12 cellular contexts compared by ENCODE assay signal in the genomic region with DNA sequence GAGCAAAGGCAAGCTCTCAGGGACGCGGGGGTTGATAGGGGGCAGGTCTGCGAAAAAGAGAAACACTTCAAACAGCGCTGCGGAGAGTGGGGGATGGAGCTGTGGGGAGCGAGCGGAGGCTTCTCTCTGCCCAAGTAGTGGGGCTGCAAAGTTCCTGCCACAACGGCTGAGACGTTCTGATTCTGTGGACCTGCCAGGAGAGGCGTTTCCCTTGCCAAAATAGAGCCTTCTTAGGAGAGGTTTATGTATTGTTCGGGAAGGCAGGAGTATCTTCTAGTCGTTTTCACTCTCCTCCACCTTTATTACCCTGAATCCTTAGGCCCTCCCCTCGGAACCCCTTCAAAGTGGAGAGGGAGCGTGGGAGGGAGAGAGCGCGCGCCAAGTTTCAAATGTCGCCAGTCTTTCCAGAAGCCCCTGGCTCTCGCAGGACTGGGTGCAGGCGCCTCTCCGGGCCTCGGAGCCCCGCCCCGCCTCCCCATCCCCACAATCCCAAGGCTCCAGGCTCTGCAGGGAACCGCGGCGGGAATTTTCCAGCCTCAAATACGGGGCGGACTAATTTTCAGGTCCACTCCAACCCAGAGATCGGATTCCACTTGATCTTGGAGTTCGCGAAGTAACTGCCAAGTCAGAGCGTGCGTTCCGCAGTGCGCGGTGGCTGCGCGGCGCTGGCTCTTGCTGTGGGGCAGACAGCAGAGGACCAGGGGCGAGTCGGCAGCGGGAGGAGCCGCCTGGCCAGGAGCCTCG. TPM values are rescaled to one million over a fixed set of nuclear protein-coding genes. Genes with fewer than 3 reads are reported as not detected.
A peak's percentile ranks its signal among the peaks of the same experiment; 100 is the strongest.
DNase-seq lines count a peak whose midpoint lies in the region; ATAC-seq and TF ChIP-seq lines count a peak whose summit lies in the region.
"Had no signal": no experiment of that assay in that cellular context is flagged by ENCODE, and none has a peak within 500 bp of the region (broad histone marks: within the 10 kb centered on the region; RNA-seq: fewer than 3 reads in every experiment).

No MANE protein-coding gene starts in this region.

- peaks cover 93% of the 10 kb centered on the region for H3K27me3 Mint-ChIP-seq in WTC11 (ENCODE audit: low read depth)

- no peak overlapping the region for H3K27ac ChIP-seq in iPS DF 6.9 (ENCODE audit: low read length)
- H3K27ac ChIP-seq in breast epithelium: no peak overlapping the region
- H3K27ac ChIP-seq: epithelial cell of prostate, upper lobe of left lung had no signal

- CTCF ChIA-PET in WTC11 (lab: Charles Lee): no interaction called here

- intact Hi-C loops in sciatic nerve (cut with DNase I) (no loop called here), breast epithelium (cut with DNase I; ENCODE audit: low total_unique reads) (no loop called here)

- peak overlapping the region; percentile 43; the same call in 1 of the 2 replicates for H3K4me3 ChIP-seq in iPS DF 6.9 (ENCODE audit: low read length)
- peak overlapping the region in 1 of 3 donors; percentile 47 for H3K4me3 ChIP-seq in breast epithelium

- H3K36me3 ChIP-seq in iPS DF 6.9 (ENCODE audit: control insufficient read depth, insufficient read depth, low read length) (no peaks in the 10 kb centered on the region), breast epithelium (no peaks in the 10 kb centered on the region)
- H3K36me3 ChIP-seq: upper lobe of left lung had no signal

- ATAC-seq in HG02759 (IDR thresholded peaks at IDR 0.05; ENCODE audit: unreplicated experiment) (peak; percentile 20), WTC11 (peak; percentile 29), HG02763 (IDR thresholded peaks at IDR 0.05; ENCODE audit: unreplicated experiment) (no peak), sciatic nerve (no peak)

- TF ChIP-seq POLR2A in breast epithelium (IDR thresholded peaks at IDR 0.05): no peak

- DNase-seq in WTC11 (ENCODE audit: low spot score) (peak; percentile 69), iPS DF 6.9 (ENCODE audit: low read depth, low spot score) (no peak), retina (peak; percentile 76), sciatic nerve (ENCODE audit: low spot score) (no peak), breast epithelium (ENCODE audit: low spot score in 2 of 2) (no peak)
- DNase-seq in stimulated activated CD4-positive, alpha-beta T cell treated with anti-CD3 and anti-CD28 coated beads, Interleukin-2, amount 100 ng/mL, for 24 hours: no peak
- DNase-seq: activated B cell treated with CpG ODN at 0.5 μM for 24 hours, NCI-H1436 treated with DMSO at 0.1 percent for 48 hours had no signal

- peaks cover 35% of the 10 kb centered on the region for H3K27me3 ChIP-seq in iPS DF 6.9 (ENCODE audit: control insufficient read depth, insufficient read depth, low read length)
- peaks cover 14 to 69% of the 10 kb centered on the region in 2 donors for H3K27me3 ChIP-seq in breast epithelium

- H3K4me1 Mint-ChIP-seq in WTC11: peaks cover 43% of the 10 kb centered on the region

- no peaks in the 10 kb centered on the region for H3K9me3 Mint-ChIP-seq in WTC11

- no peaks in the 10 kb centered on the region for H3K36me3 Mint-ChIP-seq in WTC11

- H3K4me3 Mint-ChIP-seq in WTC11: peak overlapping the region; percentile 88
- H3K4me3 Mint-ChIP-seq: activated B cell treated with CpG ODN at 0.5 μM for 24 hours had no signal

- H3K9me3 ChIP-seq in iPS DF 6.9 (ENCODE audit: control insufficient read depth, insufficient read depth, low read length): no peaks in the 10 kb centered on the region
- H3K9me3 ChIP-seq in breast epithelium: no peaks in the 10 kb centered on the region
- H3K9me3 ChIP-seq: upper lobe of left lung had no signal

- no peak overlapping the region for H3K27ac Mint-ChIP-seq in WTC11
- H3K27ac Mint-ChIP-seq: activated B cell treated with CpG ODN at 0.5 μM for 24 hours had no signal

- TF ChIP-seq CTCF in WTC11 (IDR thresholded peaks at IDR 0.05) (no peak), breast epithelium (IDR thresholded peaks at IDR 0.05) (no peak)

- WGBS in iPS DF 6.9 (ENCODE audit: insufficient coverage, insufficient read length): no CpG with 5 or more reads among the region's 45 CpGs

- H3K4me1 ChIP-seq in iPS DF 6.9 (ENCODE audit: control insufficient read depth, insufficient read depth, low read length) (peaks cover 5% of the 10 kb centered on the region; the same call in 1 of the 2 replicates), breast epithelium (no peaks in the 10 kb centered on the region)

- POLR2A ChIA-PET in WTC11 (lab: Charles Lee): interaction anchor here (1.1 kb wide), 1 partner anchor 18 kb away, joined by 3 read pairs; no protein-coding TSS in a partner anchor

TF ChIP-seq in WTC11, 78 proteins besides CTCF, POLR2A, EP300 and RAD21:
- TF ChIP-seq, protein P1, sequence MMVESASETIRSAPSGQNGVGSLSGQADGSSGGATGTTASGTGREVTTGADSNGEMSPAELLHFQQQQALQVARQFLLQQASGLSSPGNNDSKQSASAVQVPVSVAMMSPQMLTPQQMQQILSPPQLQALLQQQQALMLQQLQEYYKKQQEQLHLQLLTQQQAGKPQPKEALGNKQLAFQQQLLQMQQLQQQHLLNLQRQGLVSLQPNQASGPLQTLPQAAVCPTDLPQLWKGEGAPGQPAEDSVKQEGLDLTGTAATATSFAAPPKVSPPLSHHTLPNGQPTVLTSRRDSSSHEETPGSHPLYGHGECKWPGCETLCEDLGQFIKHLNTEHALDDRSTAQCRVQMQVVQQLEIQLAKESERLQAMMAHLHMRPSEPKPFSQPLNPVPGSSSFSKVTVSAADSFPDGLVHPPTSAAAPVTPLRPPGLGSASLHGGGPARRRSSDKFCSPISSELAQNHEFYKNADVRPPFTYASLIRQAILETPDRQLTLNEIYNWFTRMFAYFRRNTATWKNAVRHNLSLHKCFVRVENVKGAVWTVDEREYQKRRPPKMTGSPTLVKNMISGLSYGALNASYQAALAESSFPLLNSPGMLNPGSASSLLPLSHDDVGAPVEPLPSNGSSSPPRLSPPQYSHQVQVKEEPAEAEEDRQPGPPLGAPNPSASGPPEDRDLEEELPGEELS (CRISPR knock-in tag; IDR thresholded peaks at IDR 0.05): no peak
- TF ChIP-seq TCF7 (CRISPR knock-in tag; IDR thresholded peaks at IDR 0.05; ENCODE audit: low read depth) (no peak), HMGA2 (CRISPR knock-in tag; IDR thresholded peaks at IDR 0.05) (no peak), TEAD4 (CRISPR knock-in tag; IDR thresholded peaks at IDR 0.05) (no peak), ZNF671 (CRISPR knock-in tag; IDR thresholded peaks at IDR 0.05) (no peak)
- TF ChIP-seq, protein P2, sequence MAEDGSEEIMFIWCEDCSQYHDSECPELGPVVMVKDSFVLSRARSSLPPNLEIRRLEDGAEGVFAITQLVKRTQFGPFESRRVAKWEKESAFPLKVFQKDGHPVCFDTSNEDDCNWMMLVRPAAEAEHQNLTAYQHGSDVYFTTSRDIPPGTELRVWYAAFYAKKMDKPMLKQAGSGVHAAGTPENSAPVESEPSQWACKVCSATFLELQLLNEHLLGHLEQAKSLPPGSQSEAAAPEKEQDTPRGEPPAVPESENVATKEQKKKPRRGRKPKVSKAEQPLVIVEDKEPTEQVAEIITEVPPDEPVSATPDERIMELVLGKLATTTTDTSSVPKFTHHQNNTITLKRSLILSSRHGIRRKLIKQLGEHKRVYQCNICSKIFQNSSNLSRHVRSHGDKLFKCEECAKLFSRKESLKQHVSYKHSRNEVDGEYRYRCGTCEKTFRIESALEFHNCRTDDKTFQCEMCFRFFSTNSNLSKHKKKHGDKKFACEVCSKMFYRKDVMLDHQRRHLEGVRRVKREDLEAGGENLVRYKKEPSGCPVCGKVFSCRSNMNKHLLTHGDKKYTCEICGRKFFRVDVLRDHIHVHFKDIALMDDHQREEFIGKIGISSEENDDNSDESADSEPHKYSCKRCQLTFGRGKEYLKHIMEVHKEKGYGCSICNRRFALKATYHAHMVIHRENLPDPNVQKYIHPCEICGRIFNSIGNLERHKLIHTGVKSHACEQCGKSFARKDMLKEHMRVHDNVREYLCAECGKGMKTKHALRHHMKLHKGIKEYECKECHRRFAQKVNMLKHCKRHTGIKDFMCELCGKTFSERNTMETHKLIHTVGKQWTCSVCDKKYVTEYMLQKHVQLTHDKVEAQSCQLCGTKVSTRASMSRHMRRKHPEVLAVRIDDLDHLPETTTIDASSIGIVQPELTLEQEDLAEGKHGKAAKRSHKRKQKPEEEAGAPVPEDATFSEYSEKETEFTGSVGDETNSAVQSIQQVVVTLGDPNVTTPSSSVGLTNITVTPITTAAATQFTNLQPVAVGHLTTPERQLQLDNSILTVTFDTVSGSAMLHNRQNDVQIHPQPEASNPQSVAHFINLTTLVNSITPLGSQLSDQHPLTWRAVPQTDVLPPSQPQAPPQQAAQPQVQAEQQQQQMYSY (CRISPR knock-in tag; IDR thresholded peaks at IDR 0.05): peak; percentile 45; the same call in 1 of the 2 replicates
TF ChIP-seq in WTC11: peak in this region for 1.

RNA-seq across cellular contexts. Expression of a gene that starts 10.0 kb away (rescaled TPM):
- 0.07 to 0.14 TPM (median 0.14 TPM) in 3 replicates for total RNA-seq in WTC11 (2021)
- 9.2 TPM for total RNA-seq in sciatic nerve
- not detected for total RNA-seq in breast epithelium
- total RNA-seq: activated B cell treated with CpG ODN at 0.5 μM for 24 hours, upper lobe of left lung had no signal

Comparison
In these comparisons a context has a peak if more than half of its experiments do, and no peak if none do; other contexts are left out.
1. ATAC-seq: peak in HG02759 (single experiment) and WTC11 (single experiment); none in HG02763 (single experiment) and sciatic nerve (single experiment).
2. DNase-seq: peak in WTC11 (single experiment) and retina (single experiment); none in iPS DF 6.9 (single experiment), stimulated activated CD4-positive, alpha-beta T cell treated with anti-CD3 and anti-CD28 coated beads, Interleukin-2, amount 100 ng/mL, for 24 hours (0 of 2), sciatic nerve (single experiment) and breast epithelium (0 of 2).